ENCODE assay signal across 1 cellular context in the genomic region with DNA sequence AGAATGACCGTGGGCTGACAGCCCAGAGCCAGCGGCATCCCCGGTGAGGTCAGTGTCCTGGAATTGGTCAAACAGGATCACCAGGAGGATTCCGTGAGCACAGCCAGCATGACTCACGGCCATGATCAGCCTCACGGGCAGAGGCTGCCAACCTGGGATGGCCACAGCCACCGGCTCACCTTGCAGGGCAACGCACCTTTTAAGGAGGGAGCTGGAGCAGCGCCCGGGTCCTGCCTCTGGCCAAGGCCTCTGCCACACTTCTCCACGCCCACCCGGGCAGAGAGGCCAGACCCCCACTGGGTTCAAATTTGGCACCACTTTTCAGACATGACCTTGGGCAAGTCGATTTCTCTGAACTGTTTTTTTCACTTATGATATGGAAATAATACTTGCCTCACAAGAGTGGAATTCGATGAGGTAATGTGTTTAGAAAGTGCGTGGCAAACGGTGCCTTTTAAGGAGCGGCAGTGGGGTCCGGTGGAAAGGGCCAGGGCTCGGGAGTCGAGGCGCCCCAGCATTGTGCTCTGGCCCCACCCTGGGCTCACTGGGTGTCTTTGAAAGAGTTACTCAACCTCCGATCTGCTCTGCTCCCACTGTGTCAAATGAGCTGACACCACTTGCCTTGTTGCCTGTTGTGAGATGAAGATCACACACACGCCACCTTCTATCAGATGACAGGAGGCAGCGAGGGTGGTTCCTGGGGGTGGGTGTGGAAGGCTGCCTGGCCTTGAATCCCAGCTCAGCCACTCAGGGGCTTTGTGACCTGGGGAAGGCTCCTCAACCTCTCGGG.
TF ChIP-seq lines count a peak whose summit lies in the region.

No MANE protein-coding gene starts in this region.

TF ChIP-seq in SK-N-SH, 30 proteins besides CTCF, POLR2A, EP300 and RAD21 (continued from another document):
- TF ChIP-seq, protein P1, sequence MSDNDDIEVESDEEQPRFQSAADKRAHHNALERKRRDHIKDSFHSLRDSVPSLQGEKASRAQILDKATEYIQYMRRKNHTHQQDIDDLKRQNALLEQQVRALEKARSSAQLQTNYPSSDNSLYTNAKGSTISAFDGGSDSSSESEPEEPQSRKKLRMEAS (IDR thresholded peaks at IDR 0.05; ENCODE audit: low read depth): peak; percentile 79
- TF ChIP-seq, protein P2, sequence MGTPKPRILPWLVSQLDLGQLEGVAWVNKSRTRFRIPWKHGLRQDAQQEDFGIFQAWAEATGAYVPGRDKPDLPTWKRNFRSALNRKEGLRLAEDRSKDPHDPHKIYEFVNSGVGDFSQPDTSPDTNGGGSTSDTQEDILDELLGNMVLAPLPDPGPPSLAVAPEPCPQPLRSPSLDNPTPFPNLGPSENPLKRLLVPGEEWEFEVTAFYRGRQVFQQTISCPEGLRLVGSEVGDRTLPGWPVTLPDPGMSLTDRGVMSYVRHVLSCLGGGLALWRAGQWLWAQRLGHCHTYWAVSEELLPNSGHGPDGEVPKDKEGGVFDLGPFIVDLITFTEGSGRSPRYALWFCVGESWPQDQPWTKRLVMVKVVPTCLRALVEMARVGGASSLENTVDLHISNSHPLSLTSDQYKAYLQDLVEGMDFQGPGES (IDR thresholded peaks at IDR 0.05; ENCODE audit: low read depth, low read length): no peak
- TF ChIP-seq EZH2phosphoT487 (IDR thresholded peaks at IDR 0.05; ENCODE audit: borderline replicate concordance, low read depth) (no peak), TEAD4 (IDR thresholded peaks at IDR 0.05; ENCODE audit: borderline replicate concordance, insufficient read depth) (peak; percentile 89), POLR2AphosphoS5 (IDR thresholded peaks at IDR 0.05; ENCODE audit: low read depth, low read length) (peak; percentile 51; the same call in 1 of the 2 replicates), JUND (IDR thresholded peaks at IDR 0.05) (peak; percentile 94), ELF1 (IDR thresholded peaks at IDR 0.05) (no peak), SMC3 (IDR thresholded peaks at IDR 0.05; ENCODE audit: low read depth, low read length) (no peak), YY1 (IDR thresholded peaks at IDR 0.05; ENCODE audit: low read depth) (no peak), FOXM1 (IDR thresholded peaks at IDR 0.05; ENCODE audit: low read depth) (no peak; the same call in 1 of the 2 replicates), TAF1 (IDR thresholded peaks at IDR 0.05; ENCODE audit: borderline replicate concordance, low read depth, low read length) (no peak), SIN3A (IDR thresholded peaks at IDR 0.05; ENCODE audit: borderline replicate concordance, low read depth, low read length) (no peak), GATA2 (CRISPR knock-in tag; IDR thresholded peaks at IDR 0.05) (no peak), GABPA (IDR thresholded peaks at IDR 0.05; ENCODE audit: low read depth) (no peak), FOXJ3 (CRISPR knock-in tag; IDR thresholded peaks at IDR 0.05) (no peak), MEF2A (IDR thresholded peaks at IDR 0.05; ENCODE audit: borderline replicate concordance, low read depth) (peak; percentile 66), RFX5 (IDR thresholded peaks at IDR 0.05; ENCODE audit: low read length) (no peak), CHD2 (IDR thresholded peaks at IDR 0.05; ENCODE audit: low read length, partially characterized antibody) (no peak), FOSL2 (IDR thresholded peaks at IDR 0.05; ENCODE audit: borderline replicate concordance, low read depth) (peak; percentile 91), RCOR1 (IDR thresholded peaks at IDR 0.05; ENCODE audit: low read length) (no peak), TCF12 (IDR thresholded peaks at IDR 0.05) (peak; percentile 89), MXI1 (IDR thresholded peaks at IDR 0.05; ENCODE audit: low read depth, low read length) (no peak), NFIC (IDR thresholded peaks at IDR 0.05; ENCODE audit: borderline replicate concordance) (peak; percentile 89)
- TF ChIP-seq, protein P3, sequence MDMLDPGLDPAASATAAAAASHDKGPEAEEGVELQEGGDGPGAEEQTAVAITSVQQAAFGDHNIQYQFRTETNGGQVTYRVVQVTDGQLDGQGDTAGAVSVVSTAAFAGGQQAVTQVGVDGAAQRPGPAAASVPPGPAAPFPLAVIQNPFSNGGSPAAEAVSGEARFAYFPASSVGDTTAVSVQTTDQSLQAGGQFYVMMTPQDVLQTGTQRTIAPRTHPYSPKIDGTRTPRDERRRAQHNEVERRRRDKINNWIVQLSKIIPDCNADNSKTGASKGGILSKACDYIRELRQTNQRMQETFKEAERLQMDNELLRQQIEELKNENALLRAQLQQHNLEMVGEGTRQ (IDR thresholded peaks at IDR 0.05; ENCODE audit: borderline replicate concordance, low read depth, low read length): no peak
- TF ChIP-seq, protein P4, sequence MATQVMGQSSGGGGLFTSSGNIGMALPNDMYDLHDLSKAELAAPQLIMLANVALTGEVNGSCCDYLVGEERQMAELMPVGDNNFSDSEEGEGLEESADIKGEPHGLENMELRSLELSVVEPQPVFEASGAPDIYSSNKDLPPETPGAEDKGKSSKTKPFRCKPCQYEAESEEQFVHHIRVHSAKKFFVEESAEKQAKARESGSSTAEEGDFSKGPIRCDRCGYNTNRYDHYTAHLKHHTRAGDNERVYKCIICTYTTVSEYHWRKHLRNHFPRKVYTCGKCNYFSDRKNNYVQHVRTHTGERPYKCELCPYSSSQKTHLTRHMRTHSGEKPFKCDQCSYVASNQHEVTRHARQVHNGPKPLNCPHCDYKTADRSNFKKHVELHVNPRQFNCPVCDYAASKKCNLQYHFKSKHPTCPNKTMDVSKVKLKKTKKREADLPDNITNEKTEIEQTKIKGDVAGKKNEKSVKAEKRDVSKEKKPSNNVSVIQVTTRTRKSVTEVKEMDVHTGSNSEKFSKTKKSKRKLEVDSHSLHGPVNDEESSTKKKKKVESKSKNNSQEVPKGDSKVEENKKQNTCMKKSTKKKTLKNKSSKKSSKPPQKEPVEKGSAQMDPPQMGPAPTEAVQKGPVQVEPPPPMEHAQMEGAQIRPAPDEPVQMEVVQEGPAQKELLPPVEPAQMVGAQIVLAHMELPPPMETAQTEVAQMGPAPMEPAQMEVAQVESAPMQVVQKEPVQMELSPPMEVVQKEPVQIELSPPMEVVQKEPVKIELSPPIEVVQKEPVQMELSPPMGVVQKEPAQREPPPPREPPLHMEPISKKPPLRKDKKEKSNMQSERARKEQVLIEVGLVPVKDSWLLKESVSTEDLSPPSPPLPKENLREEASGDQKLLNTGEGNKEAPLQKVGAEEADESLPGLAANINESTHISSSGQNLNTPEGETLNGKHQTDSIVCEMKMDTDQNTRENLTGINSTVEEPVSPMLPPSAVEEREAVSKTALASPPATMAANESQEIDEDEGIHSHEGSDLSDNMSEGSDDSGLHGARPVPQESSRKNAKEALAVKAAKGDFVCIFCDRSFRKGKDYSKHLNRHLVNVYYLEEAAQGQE (IDR thresholded peaks at IDR 0.05; ENCODE audit: low read depth, low read length): no peak
- TF ChIP-seq, protein P5, sequence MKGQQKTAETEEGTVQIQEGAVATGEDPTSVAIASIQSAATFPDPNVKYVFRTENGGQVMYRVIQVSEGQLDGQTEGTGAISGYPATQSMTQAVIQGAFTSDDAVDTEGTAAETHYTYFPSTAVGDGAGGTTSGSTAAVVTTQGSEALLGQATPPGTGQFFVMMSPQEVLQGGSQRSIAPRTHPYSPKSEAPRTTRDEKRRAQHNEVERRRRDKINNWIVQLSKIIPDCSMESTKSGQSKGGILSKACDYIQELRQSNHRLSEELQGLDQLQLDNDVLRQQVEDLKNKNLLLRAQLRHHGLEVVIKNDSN (IDR thresholded peaks at IDR 0.05; ENCODE audit: borderline replicate concordance, low read depth): no peak; the same call in 1 of the 2 replicates
